13 cellular contexts compared by ENCODE assay signal in genomic region chr7:95011156-95011928, GRCh38.
DNase-seq lines count a peak whose midpoint lies in the region; ATAC-seq and TF ChIP-seq lines count a peak whose summit lies in the region.
"Had no signal": no experiment of that assay in that cellular context is flagged by ENCODE, and none has a peak within 500 bp of the region (broad histone marks: within the 10 kb centered on the region; RNA-seq: fewer than 3 reads in every experiment).

No MANE protein-coding gene starts in this region.

- TF ChIP-seq CTCF in AG09319 (IDR thresholded peaks at IDR 0.05; ENCODE audit: low read depth, low read length) (no peak), gastrocnemius medialis (IDR thresholded peaks at IDR 0.05 in 4 of 5, conservative IDR thresholded peaks at IDR 0.05 in 1 of 5) (no peak)

- intact Hi-C loops in gastrocnemius medialis (cut with DNase I; ENCODE audit: low total_unique reads): no loop called here
- intact Hi-C loops in Right ventricle myocardium superior (cut with DNase I): no loop called here

- no peaks in the 10 kb centered on the region for H3K4me1 ChIP-seq in gastrocnemius medialis
- H3K4me1 ChIP-seq: BLaER1 treated with 17β-estradiol and CSF1 and Interleukin-3, amounts not matched to agents 10 nM and 100 nM; parathyroid adenoma had no signal

- in situ Hi-C loops in gastrocnemius medialis (cut with MboI; ENCODE audit: low sequenced_read_pairs in 4 of 4): no loop called here

- DNase-seq in AG09319 (ENCODE audit: extremely low read depth, low read depth) (peak; percentile 1), NCI-H226 (peak; percentile 78), dedifferentiated amniotic fluid mesenchymal stem cell (ENCODE audit: extremely low spot score) (peak; percentile 72), myocyte (ENCODE audit: low read depth) (peak; percentile 74), gastrocnemius medialis (no peak), AML-193 (lab: John Stamatoyannopoulos, UW) (no peak), Right ventricle myocardium superior (no peak), NCI-H748 treated with DMSO at 0.1 percent for 48 hours (lab: John Stamatoyannopoulos, UW) (no peak)
- DNase-seq: activated CD8-positive, alpha-beta T cell treated with anti-CD3 and anti-CD28 coated beads, Interleukin-2, amount 10 ng/mL, durations not matched to agents 7 days and 5 days; activated gamma-delta T cell treated with Interleukin-2 at 50 U/mL for 16 hours; stimulated activated CD4-positive, alpha-beta T cell treated with anti-CD3 and anti-CD28 coated beads, Interleukin-2, amount 100 ng/mL, for 24 hours had no signal

- H3K27me3 ChIP-seq in gastrocnemius medialis: no peaks in the 10 kb centered on the region
- H3K27me3 ChIP-seq: BLaER1 treated with 17β-estradiol and CSF1 and Interleukin-3, amounts not matched to agents 10 nM and 100 nM had no signal

- no peak for ATAC-seq in gastrocnemius medialis
- ATAC-seq in Right ventricle myocardium superior (ENCODE audit: poor library complexity): no peak
- ATAC-seq: activated CD8-positive, alpha-beta T cell treated with anti-CD3 and anti-CD28 coated beads, Interleukin-2, amount 10 ng/mL, durations not matched to agents 7 days and 5 days had no signal

- H3K36me3 ChIP-seq in gastrocnemius medialis: no peaks in the 10 kb centered on the region
- H3K36me3 ChIP-seq: BLaER1 treated with 17β-estradiol and CSF1 and Interleukin-3, amounts not matched to agents 10 nM and 100 nM had no signal

- no peaks in the 10 kb centered on the region for H3K9me3 ChIP-seq in gastrocnemius medialis
- H3K9me3 ChIP-seq: BLaER1 treated with 17β-estradiol and CSF1 and Interleukin-3, amounts not matched to agents 10 nM and 100 nM had no signal

- no peak overlapping the region for H3K27ac ChIP-seq in gastrocnemius medialis
- H3K27ac ChIP-seq: BLaER1 treated with 17β-estradiol and CSF1 and Interleukin-3, amounts not matched to agents 10 nM and 100 nM; parathyroid adenoma had no signal

- H3K4me3 ChIP-seq in gastrocnemius medialis: no peak overlapping the region
- H3K4me3 ChIP-seq: BLaER1 treated with 17β-estradiol and CSF1 and Interleukin-3, amounts not matched to agents 10 nM and 100 nM had no signal

- no peak for TF ChIP-seq POLR2A in gastrocnemius medialis (IDR thresholded peaks at IDR 0.05)

Comparison
In these comparisons a context has a peak if more than half of its experiments do, and no peak if none do; other contexts are left out.
1. DNase-seq: peak in AG09319 (single experiment), NCI-H226 (single experiment), dedifferentiated amniotic fluid mesenchymal stem cell (single experiment) and myocyte (single experiment); none in gastrocnemius medialis (0 of 2), AML-193 (0 of 2), Right ventricle myocardium superior (single experiment) and NCI-H748 treated with DMSO at 0.1 percent for 48 hours (single experiment).